ENCODE assay signal across 1 cellular context in the genomic region with DNA sequence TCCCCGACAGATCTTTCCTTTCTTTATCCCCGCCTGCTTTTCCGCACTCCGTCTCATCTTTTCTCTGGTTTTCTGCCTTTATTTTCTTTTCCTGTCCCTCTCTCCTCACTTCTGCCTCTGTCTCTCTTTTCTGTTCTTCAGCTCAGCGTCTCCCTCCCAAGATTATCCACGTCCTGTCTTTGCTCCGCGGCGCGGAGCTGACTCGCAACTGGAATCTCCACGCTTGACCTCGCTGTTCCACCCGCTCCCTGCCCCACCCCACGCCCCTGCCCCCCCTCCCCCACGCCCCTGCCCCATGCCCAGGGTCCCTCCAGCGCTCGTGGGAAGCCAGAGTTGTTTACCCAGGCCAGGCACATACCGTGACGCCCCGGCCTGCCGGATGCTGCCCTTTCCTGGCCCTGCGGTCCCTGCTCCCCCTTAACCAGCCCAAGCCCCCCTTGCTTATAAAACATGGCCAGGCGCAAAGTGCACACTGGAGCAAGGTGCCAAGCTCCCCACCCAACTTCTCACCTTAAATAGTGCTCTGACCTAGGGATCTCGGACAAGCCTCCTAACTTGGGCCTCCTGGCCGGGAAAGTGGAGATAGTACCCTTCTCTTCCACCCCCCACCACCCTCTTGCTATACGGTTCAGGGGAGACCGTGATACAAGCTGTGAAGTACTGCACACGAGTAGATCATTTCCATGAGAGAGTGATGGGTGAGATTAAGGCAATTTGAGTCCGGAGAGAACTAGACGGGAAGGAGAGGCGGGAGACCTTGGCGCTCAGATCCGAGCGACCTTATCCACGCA.
TF ChIP-seq lines count a peak whose summit lies in the region.

No MANE protein-coding gene starts in this region.

TF ChIP-seq in IMR-90, 13 proteins besides CTCF, POLR2A, EP300 and RAD21:
- TF ChIP-seq FOS (IDR thresholded peaks at IDR 0.05; ENCODE audit: low read depth, low read length) (no peak), CEBPB (IDR thresholded peaks at IDR 0.05; ENCODE audit: low read depth, low read length) (no peak), BHLHE40 (IDR thresholded peaks at IDR 0.05; ENCODE audit: low read depth, low read length) (no peak), MAFK (IDR thresholded peaks at IDR 0.05; ENCODE audit: low read depth, low read length) (no peak), CHD1 (IDR thresholded peaks at IDR 0.05; ENCODE audit: low read depth, low read length) (no peak), NFE2L2 (IDR thresholded peaks at IDR 0.05; ENCODE audit: low read depth, low read length) (no peak)
- TF ChIP-seq, protein P1, sequence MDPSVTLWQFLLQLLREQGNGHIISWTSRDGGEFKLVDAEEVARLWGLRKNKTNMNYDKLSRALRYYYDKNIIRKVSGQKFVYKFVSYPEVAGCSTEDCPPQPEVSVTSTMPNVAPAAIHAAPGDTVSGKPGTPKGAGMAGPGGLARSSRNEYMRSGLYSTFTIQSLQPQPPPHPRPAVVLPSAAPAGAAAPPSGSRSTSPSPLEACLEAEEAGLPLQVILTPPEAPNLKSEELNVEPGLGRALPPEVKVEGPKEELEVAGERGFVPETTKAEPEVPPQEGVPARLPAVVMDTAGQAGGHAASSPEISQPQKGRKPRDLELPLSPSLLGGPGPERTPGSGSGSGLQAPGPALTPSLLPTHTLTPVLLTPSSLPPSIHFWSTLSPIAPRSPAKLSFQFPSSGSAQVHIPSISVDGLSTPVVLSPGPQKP (IDR thresholded peaks at IDR 0.05; ENCODE audit: borderline replicate concordance, low read depth, low read length): no peak
